ENCODE assay signal across 27 cellular contexts in the genomic region with DNA sequence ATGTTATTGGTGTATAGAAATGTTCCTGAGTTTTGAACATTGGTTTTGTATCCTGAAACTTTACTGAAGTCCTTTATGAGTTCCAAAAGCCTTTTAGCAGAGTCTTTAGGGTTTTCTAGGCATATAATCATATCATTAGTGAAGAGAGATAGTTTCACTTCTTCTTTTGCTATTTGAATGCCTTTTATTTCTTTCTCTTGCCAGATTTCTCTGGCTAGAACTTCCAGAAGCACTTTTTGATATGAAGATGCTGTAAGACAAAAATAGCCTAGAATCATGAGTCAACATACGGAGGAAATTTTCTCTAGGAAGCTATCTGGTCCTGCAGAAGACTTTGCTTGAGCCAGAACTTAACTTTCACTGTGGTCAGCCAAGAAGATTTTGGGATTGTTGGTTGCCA.
"Had no signal": no experiment of that assay in that cellular context is flagged by ENCODE, and none has a peak within 500 bp of the region (broad histone marks: within the 10 kb centered on the region; RNA-seq: fewer than 3 reads in every experiment).

No MANE protein-coding gene starts in this region.

- H3K36me3 ChIP-seq: MG63, SJCRH30 had no signal

- DNase-seq: activated CD4-positive, alpha-beta T cell treated with anti-CD3 and anti-CD28 coated beads for 36 hours; activated CD4-positive, alpha-beta T cell treated with anti-CD3 and anti-CD28 coated beads, Interleukin-2, amount 10 ng/mL, durations not matched to agents 7 days and 5 days; activated CD4-positive, alpha-beta T cell treated with anti-CD3 and anti-CD28 coated beads, Interleukin-2, amount 50 U/mL, for 48 hours; activated CD8-positive, alpha-beta T cell treated with anti-CD3 and anti-CD28 coated beads, Interleukin-2, amount 10 ng/mL, durations not matched to agents 7 days and 5 days; activated gamma-delta T cell treated with Interleukin-2 at 50 U/mL for 16 hours; activated naive CD4-positive, alpha-beta T cell treated with anti-CD3 and anti-CD28 coated beads, Interleukin-2, amount 10 ng/mL, durations not matched to agents 7 days and 5 days; activated naive CD8-positive, alpha-beta T cell treated with anti-CD3 and anti-CD28 coated beads, Interleukin-2, amount 50 U/mL, for 24 hours; activated T-cell treated with anti-CD3 and anti-CD28 coated beads, Interleukin-2, amount 50 U/mL, for 24 hours; caudate nucleus; cerebellar nuclear complex; MG63; NCI-H1048; NCI-H1105 treated with DMSO at 0.1 percent for 48 hours; NCI-H1436; NCI-H1694; NCI-H1930; NCI-H345; NCI-H524 treated with DMSO at 0.1 percent for 48 hours; NCI-H748 treated with DMSO at 0.1 percent for 48 hours; NK-92 treated with Interleukin-12 subunit alpha and Interleukin-12 subunit beta, amount 100 ng/mL, for 24 hours; SHP77 had no signal

- H3K9me3 ChIP-seq: MG63, SJCRH30 had no signal

- H3K4me3 ChIP-seq: MG63, SJCRH30, SK-N-MC had no signal

- H3K27ac ChIP-seq: SJCRH30, SK-N-MC had no signal

- H3K27me3 ChIP-seq: SJCRH30 had no signal

- ATAC-seq: activated CD4-positive, alpha-beta T cell treated with anti-CD3 and anti-CD28 coated beads for 36 hours; activated CD4-positive, CD25-positive, alpha-beta regulatory T cell treated with anti-CD3 and anti-CD28 coated beads, Interleukin-2, amount 50 U/mL, for 24 hours; activated CD8-positive, alpha-beta T cell treated with anti-CD3 and anti-CD28 coated beads, Interleukin-2, amount 10 ng/mL, durations not matched to agents 7 days and 5 days; activated naive CD8-positive, alpha-beta T cell treated with anti-CD3 and anti-CD28 coated beads, Interleukin-2, amount 50 U/mL, for 24 hours; Panc1; WTC11 had no signal

- H3K4me1 ChIP-seq: SJCRH30 had no signal

- FAIRE-seq: bronchial epithelial cell had no signal
